ENCODE assay signal across 1 cellular context in genomic region chr16:54102888-54103866, GRCh38.
A peak's percentile ranks its signal among the peaks of the same experiment; 100 is the strongest.
TF ChIP-seq lines count a peak whose summit lies in the region.

No MANE protein-coding gene starts in this region.

TF ChIP-seq in HepG2, 621 proteins besides CTCF, POLR2A, EP300 and RAD21 (continued from another document and continues in another):
- TF ChIP-seq PATZ1 (CRISPR knock-in tag; IDR thresholded peaks at IDR 0.05) (peak; percentile 75; the same call in 1 of the 2 replicates), BCL3 (CRISPR knock-in tag; IDR thresholded peaks at IDR 0.05) (no peak), ZNF354B (CRISPR knock-in tag; IDR thresholded peaks at IDR 0.05) (0 out of 2 replicates have a peak, but pooled peaks have one; percentile 84), AGO1 (IDR thresholded peaks at IDR 0.05; ENCODE audit: low read depth, low read length, poor library complexity, severe bottlenecking) (no peak), ZNF720 (CRISPR knock-in tag; IDR thresholded peaks at IDR 0.05) (no peak), HMGXB3 (CRISPR knock-in tag; IDR thresholded peaks at IDR 0.05; ENCODE audit: borderline replicate concordance) (no peak), ZEB1 (IDR thresholded peaks at IDR 0.05; ENCODE audit: insufficient replicate concordance, low read depth) (peak; percentile 87), KLF6 (CRISPR knock-in tag; IDR thresholded peaks at IDR 0.05) (0 out of 2 replicates have a peak, but pooled peaks have one; percentile 48), HOXD1 (CRISPR knock-in tag; IDR thresholded peaks at IDR 0.05) (peak; percentile 75; the same call in 1 of the 2 replicates), ZSCAN21 (CRISPR knock-in tag; IDR thresholded peaks at IDR 0.05; ENCODE audit: borderline replicate concordance) (no peak), ATF2 (CRISPR knock-in tag; IDR thresholded peaks at IDR 0.05) (peak; percentile 67; the same call in 1 of the 2 replicates), ZNF546 (CRISPR knock-in tag; conservative IDR thresholded peaks at IDR 0.05) (no peak), ZKSCAN1 (IDR thresholded peaks at IDR 0.05; ENCODE audit: low read length) (no peak), ZNF639 (CRISPR knock-in tag; conservative IDR thresholded peaks at IDR 0.05) (no peak), SOX6 (IDR thresholded peaks at IDR 0.05) (no peak), SOX6 (CRISPR knock-in tag; IDR thresholded peaks at IDR 0.05) (peak; percentile 97), JUNB (CRISPR knock-in tag; IDR thresholded peaks at IDR 0.05; ENCODE audit: borderline replicate concordance) (no peak), ZNF646 (CRISPR knock-in tag; IDR thresholded peaks at IDR 0.05) (no peak; the same call in 1 of the 2 replicates), KLF9 (CRISPR knock-in tag; IDR thresholded peaks at IDR 0.05; ENCODE audit: low read depth) (no peak), MATR3 (CRISPR knock-in tag; IDR thresholded peaks at IDR 0.05) (no peak), ZNF414 (CRISPR knock-in tag; IDR thresholded peaks at IDR 0.05) (peak; percentile 54; the same call in 1 of the 2 replicates), DBP (CRISPR knock-in tag; IDR thresholded peaks at IDR 0.05; ENCODE audit: not compliant biosample characterization) (peak; percentile 2), ADNP (CRISPR knock-in tag; IDR thresholded peaks at IDR 0.05) (no peak), ZNF513 (CRISPR knock-in tag; conservative IDR thresholded peaks at IDR 0.05) (no peak)
